In the genomic region with DNA sequence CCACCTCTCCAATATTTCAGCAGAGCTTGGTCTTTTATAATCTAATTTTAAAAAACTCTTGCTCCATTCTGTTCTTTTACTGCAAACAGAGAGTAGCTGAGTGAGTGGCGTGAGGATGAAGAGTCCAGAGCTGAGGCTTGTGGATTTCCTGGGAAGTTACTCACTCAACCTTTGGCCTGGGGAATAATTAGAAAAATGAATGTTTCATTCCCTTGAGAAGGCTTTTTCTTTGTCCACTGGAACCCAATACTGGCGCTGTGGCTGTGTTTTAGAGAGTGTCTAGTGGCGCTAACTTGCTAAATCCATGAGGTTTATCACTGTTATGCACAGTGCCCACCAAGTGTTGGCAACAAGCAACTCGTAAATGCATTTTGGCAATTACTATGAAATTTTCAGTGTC, we compare ENCODE assay signal across 12 cellular contexts.
DNase-seq lines count a peak whose midpoint lies in the region; ATAC-seq and TF ChIP-seq lines count a peak whose summit lies in the region.
"Had no signal": no experiment of that assay in that cellular context is flagged by ENCODE, and none has a peak within 500 bp of the region (broad histone marks: within the 10 kb centered on the region; RNA-seq: fewer than 3 reads in every experiment).

No MANE protein-coding gene starts in this region.

- peak; percentile 91 for DNase-seq in ELR (ENCODE audit: low read depth)
- peak; percentile 47 for DNase-seq in MG63
- DNase-seq in endothelial cell (ENCODE audit: low spot score), result no peak
- DNase-seq in osteocyte (ENCODE audit: extremely low spot score, unreplicated experiment), result no peak
- DNase-seq in transverse colon, result no peak

- no peak overlapping the region for H3K27ac ChIP-seq in transverse colon
- H3K27ac ChIP-seq: foreskin keratinocyte, spleen had no signal

- H3K27me3 Mint-ChIP-seq in endothelial cell (ENCODE audit: unreplicated experiment), result peaks cover 6% of the 10 kb centered on the region
- peaks cover 2% of the 10 kb centered on the region for H3K27me3 Mint-ChIP-seq in osteocyte (ENCODE audit: unreplicated experiment)
- H3K27me3 Mint-ChIP-seq: naive thymus-derived CD8-positive, alpha-beta T cell had no signal

- peaks cover 0 to 12% (median 5%) of the 10 kb centered on the region in 4 donors for H3K4me1 ChIP-seq in transverse colon
- H3K4me1 ChIP-seq: foreskin keratinocyte had no signal

- TF ChIP-seq POLR2A in transverse colon (IDR thresholded peaks at IDR 0.05), result no peak

- H3K4me3 Mint-ChIP-seq in endothelial cell (ENCODE audit: unreplicated experiment) (no peak overlapping the region), osteocyte (ENCODE audit: unreplicated experiment) (peak overlapping the region; percentile 58)
- H3K4me3 Mint-ChIP-seq: naive thymus-derived CD8-positive, alpha-beta T cell had no signal

- in situ Hi-C loops in transverse colon (cut with MboI; ENCODE audit: low pct_ligation_motif_present in 1 of 4, low pct_unique_long_range_greater_than_20kb in 1 of 4, low sequenced_read_pairs in 3 of 4), result loop anchor here (5.0 to 25.0 kb wide), 5 partner anchors 191 to 719 kb away; no protein-coding TSS in a partner anchor

- ATAC-seq in GM19324 (IDR thresholded peaks at IDR 0.05; ENCODE audit: low FRiP score, unreplicated experiment) (no peak), HG03095 (IDR thresholded peaks at IDR 0.05; ENCODE audit: unreplicated experiment) (no peak), GM18867 (IDR thresholded peaks at IDR 0.05; ENCODE audit: unreplicated experiment) (no peak)

- no peak for TF ChIP-seq EP300 in transverse colon (IDR thresholded peaks at IDR 0.05; ENCODE audit: low read depth)

- no peaks in the 10 kb centered on the region for H3K9me3 ChIP-seq in MG63
- H3K9me3 ChIP-seq in transverse colon, result no peaks in the 10 kb centered on the region
- H3K9me3 ChIP-seq: spleen had no signal

- TF ChIP-seq CTCF in endothelial cell (IDR thresholded peaks at IDR 0.05; ENCODE audit: unreplicated experiment) (no peak), osteocyte (IDR thresholded peaks at IDR 0.05) (no peak), transverse colon (IDR thresholded peaks at IDR 0.05) (no peak)

- H3K9me3 Mint-ChIP-seq in endothelial cell (ENCODE audit: unreplicated experiment) (no peaks in the 10 kb centered on the region), osteocyte (ENCODE audit: unreplicated experiment) (no peaks in the 10 kb centered on the region)
- H3K9me3 Mint-ChIP-seq: naive thymus-derived CD8-positive, alpha-beta T cell; type B pancreatic cell had no signal

- H3K4me3 ChIP-seq in MG63 (no peak overlapping the region), transverse colon (no peak overlapping the region)
- H3K4me3 ChIP-seq: spleen had no signal

- 75 to 80% methylated on average over 3 to 4 of the region's 4 CpGs for WGBS in transverse colon (ENCODE audit: low coverage in 1 of 2), 2 donors

- H3K4me1 Mint-ChIP-seq in endothelial cell (ENCODE audit: unreplicated experiment) (peaks cover 33% of the 10 kb centered on the region), osteocyte (ENCODE audit: unreplicated experiment) (peaks cover 53% of the 10 kb centered on the region)

- H3K36me3 Mint-ChIP-seq in endothelial cell (ENCODE audit: low read depth, unreplicated experiment) (no peaks in the 10 kb centered on the region), osteocyte (ENCODE audit: unreplicated experiment) (no peaks in the 10 kb centered on the region)
- H3K36me3 Mint-ChIP-seq: naive thymus-derived CD8-positive, alpha-beta T cell; type B pancreatic cell had no signal

- intact Hi-C loops in transverse colon (cut with DNase I; ENCODE audit: low total_unique reads), result loop anchor here (5.0 kb wide), 1 partner anchor 334 kb away; no protein-coding TSS in a partner anchor

- H3K36me3 ChIP-seq in MG63, result no peaks in the 10 kb centered on the region
- no peaks in the 10 kb centered on the region for H3K36me3 ChIP-seq in transverse colon
- H3K36me3 ChIP-seq: spleen had no signal

- H3K27me3 ChIP-seq in MG63, result no peaks in the 10 kb centered on the region
- H3K27me3 ChIP-seq in transverse colon, result no peaks in the 10 kb centered on the region
- H3K27me3 ChIP-seq: foreskin keratinocyte, spleen had no signal

- H3K27ac Mint-ChIP-seq in endothelial cell (ENCODE audit: unreplicated experiment), result peak overlapping the region; percentile 33
- peak overlapping the region; percentile 94 for H3K27ac Mint-ChIP-seq in osteocyte (ENCODE audit: unreplicated experiment)

Comparison
In these comparisons a context has a peak if more than half of its experiments do, and no peak if none do; other contexts are left out.
1. DNase-seq: peak in ELR (single experiment) and MG63 (single experiment); none in endothelial cell (single experiment), osteocyte (single experiment) and transverse colon (single experiment).